ENCODE assay signal across 2 cellular contexts in the genomic region with DNA sequence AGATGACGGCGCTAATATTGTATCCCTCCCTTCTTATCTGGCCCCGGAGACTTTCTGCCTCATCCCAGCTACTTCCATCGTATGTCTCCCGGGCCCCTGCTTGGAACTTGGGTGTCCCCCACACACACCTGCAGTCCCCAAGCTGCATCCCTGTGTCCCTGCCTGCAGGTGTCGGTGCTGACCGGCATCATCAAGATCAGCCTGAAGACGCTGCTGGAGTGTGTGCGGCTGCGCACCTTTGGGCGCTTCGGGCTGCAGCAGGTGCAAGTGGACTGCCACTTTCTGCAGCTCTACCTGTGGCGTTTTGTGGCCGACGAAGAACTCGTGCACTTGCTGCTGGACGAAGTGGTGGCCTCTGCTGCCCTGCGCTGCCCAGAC.
TF ChIP-seq lines count a peak whose summit lies in the region.

No MANE protein-coding gene starts in this region.

TF ChIP-seq in H1, 55 proteins besides CTCF, POLR2A, EP300 and RAD21:
- TF ChIP-seq MAFK (IDR thresholded peaks at IDR 0.05; ENCODE audit: low read depth, low read length), result no peak
- TF ChIP-seq POLR2AphosphoS5 (IDR thresholded peaks at IDR 0.05; ENCODE audit: low read depth, low read length), result 0 out of 2 replicates have a peak, but pooled peaks have one; percentile 19

TF ChIP-seq in HEK293T, 16 proteins besides CTCF, POLR2A, EP300 and RAD21:
- TF ChIP-seq SUZ12 (IDR thresholded peaks at IDR 0.05), result no peak
- no peak for TF ChIP-seq SP1 (IDR thresholded peaks at IDR 0.05)
- no peak for TF ChIP-seq FOXM1 (IDR thresholded peaks at IDR 0.05; ENCODE audit: borderline replicate concordance)
- TF ChIP-seq L3MBTL2 (conservative IDR thresholded peaks at IDR 0.05), result no peak
- no peak for TF ChIP-seq TARDBP (IDR thresholded peaks at IDR 0.05)
- TF ChIP-seq HDGF (IDR thresholded peaks at IDR 0.05; ENCODE audit: borderline replicate concordance), result no peak
- no peak for TF ChIP-seq FOXK2 (IDR thresholded peaks at IDR 0.05)
- TF ChIP-seq ZNF384 (IDR thresholded peaks at IDR 0.05), result no peak
- no peak for TF ChIP-seq CTBP1 (IDR thresholded peaks at IDR 0.05; ENCODE audit: borderline replicate concordance)
- no peak for TF ChIP-seq LEF1 (IDR thresholded peaks at IDR 0.05; ENCODE audit: borderline replicate concordance)
- no peak for TF ChIP-seq ELF4 (IDR thresholded peaks at IDR 0.05)
- TF ChIP-seq ARNT (IDR thresholded peaks at IDR 0.05), result no peak
- no peak for TF ChIP-seq NFRKB (IDR thresholded peaks at IDR 0.05)
- TF ChIP-seq, protein P1, sequence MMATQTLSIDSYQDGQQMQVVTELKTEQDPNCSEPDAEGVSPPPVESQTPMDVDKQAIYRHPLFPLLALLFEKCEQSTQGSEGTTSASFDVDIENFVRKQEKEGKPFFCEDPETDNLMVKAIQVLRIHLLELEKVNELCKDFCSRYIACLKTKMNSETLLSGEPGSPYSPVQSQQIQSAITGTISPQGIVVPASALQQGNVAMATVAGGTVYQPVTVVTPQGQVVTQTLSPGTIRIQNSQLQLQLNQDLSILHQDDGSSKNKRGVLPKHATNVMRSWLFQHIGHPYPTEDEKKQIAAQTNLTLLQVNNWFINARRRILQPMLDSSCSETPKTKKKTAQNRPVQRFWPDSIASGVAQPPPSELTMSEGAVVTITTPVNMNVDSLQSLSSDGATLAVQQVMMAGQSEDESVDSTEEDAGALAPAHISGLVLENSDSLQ (IDR thresholded peaks at IDR 0.05), result no peak
- TF ChIP-seq FOXA1 (IDR thresholded peaks at IDR 0.05), result no peak
- no peak for TF ChIP-seq BHLHE40 (IDR thresholded peaks at IDR 0.05; ENCODE audit: borderline replicate concordance)
